ENCODE assay signal across 8 cellular contexts in the genomic region with DNA sequence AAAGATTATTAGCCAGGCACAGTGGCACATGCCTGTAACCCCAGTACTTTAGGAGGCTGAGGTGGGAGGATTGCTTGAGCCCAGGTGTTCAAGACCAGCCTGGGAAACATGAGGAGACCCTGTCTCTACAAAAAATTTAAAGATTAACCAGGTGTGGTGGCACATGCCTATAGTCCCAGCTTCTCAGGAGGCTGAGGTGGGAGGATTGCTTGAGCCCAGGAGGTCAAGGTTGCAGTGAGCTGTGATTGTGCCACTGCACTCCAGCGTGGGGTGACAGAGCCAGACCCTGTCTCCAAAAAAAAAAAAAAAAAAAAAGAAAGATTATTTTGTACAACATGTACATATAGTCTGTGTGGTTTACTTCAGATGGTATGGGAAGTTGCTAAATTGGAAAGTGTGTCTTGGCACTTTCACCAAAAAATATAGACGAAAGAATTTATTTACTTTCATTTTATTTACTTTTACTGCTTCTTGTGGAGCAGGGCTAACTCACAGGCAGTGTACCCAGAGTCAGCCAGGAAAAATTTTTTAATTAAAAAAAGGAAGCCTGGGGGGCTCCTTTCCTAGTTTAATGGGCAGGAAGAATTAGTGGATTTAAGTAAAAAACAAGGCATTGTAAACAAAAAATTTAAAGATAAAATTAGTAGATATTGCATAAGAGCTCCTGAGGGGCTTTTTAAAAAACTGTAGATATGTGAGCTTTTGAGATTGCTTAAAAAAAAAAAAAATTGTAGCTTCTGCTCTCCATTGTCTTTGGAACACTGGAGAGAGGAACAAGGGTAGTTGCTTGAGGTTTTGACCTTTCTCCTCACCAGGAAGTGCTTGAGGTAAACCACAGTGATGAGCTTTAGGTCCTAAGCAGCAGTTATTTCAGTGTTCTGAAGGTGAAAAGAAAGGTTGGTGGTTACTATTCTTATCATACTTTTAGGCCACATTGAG. TPM values are rescaled to one million over a fixed set of nuclear protein-coding genes. Genes with fewer than 3 reads are reported as not detected.
DNase-seq lines count a peak whose midpoint lies in the region; ATAC-seq and TF ChIP-seq lines count a peak whose summit lies in the region.

No MANE protein-coding gene starts in this region.

- CTCF ChIA-PET in activated naive CD4-positive, alpha-beta T cell treated with anti-CD3 and anti-CD28 coated beads for 36 hours (lab: Charles Lee), result no interaction called here

- peak; percentile 24 for DNase-seq in activated naive CD4-positive, alpha-beta T cell treated with anti-CD3 and anti-CD28 coated beads for 36 hours
- DNase-seq in activated naive CD4-positive, alpha-beta T cell treated with Interleukin-2 at 50 U/mL for 16 hours, result no peak
- DNase-seq in stimulated activated naive CD8-positive, alpha-beta T cell treated with anti-CD3 and anti-CD28 coated beads, Interleukin-15, Interleukin-2, amounts not matched to agents 100 U/mL and 50 U/mL, for 24 hours, result no peak
- DNase-seq in NK-92 (lab: John Stamatoyannopoulos, UW; ENCODE audit: unreplicated experiment), result no peak
- no peak for DNase-seq in kidney glomerular epithelial cell (lab: John Stamatoyannopoulos, UW)
- DNase-seq in BE2C, result no peak

- no peaks in the 10 kb centered on the region for H3K4me1 ChIP-seq in BE2C

- no peaks in the 10 kb centered on the region for H3K9me3 ChIP-seq in BE2C

- no peak for TF ChIP-seq CTCF in BE2C (IDR thresholded peaks at IDR 0.05; ENCODE audit: low read depth, low read length)

- ATAC-seq in HG03064 (IDR thresholded peaks at IDR 0.05; ENCODE audit: low read depth, unreplicated experiment), result peak; percentile 80
- ATAC-seq in stimulated activated naive CD8-positive, alpha-beta T cell treated with anti-CD3 and anti-CD28 coated beads, Interleukin-15, Interleukin-2, amounts not matched to agents 100 U/mL and 50 U/mL, for 24 hours, result peak; percentile 93

- peaks cover 37% of the 10 kb centered on the region for H3K4me1 Mint-ChIP-seq in activated naive CD4-positive, alpha-beta T cell treated with anti-CD3 and anti-CD28 coated beads for 36 hours (ENCODE audit: low read depth)
- H3K4me1 Mint-ChIP-seq in T-helper 1 cell treated with Interleukin-12 subunit alpha and Interleukin-12 subunit beta and Interleukin-4 antibody, amounts not matched to agents 30 μg/mL and 1 μg/mL, for 36 hours (ENCODE audit: low read depth), result peaks cover 14% of the 10 kb centered on the region

- intact Hi-C loops in activated naive CD4-positive, alpha-beta T cell treated with anti-CD3 and anti-CD28 coated beads for 36 hours (cut with micrococcal nuclease), result loop anchor here (5.0 kb wide), 1 partner anchor 54 kb away; the partner anchor contains the start of gene SAMD8

- H3K4me3 Mint-ChIP-seq in activated naive CD4-positive, alpha-beta T cell treated with anti-CD3 and anti-CD28 coated beads for 36 hours, result no peak overlapping the region
- peak overlapping the region; percentile 73 for H3K4me3 Mint-ChIP-seq in T-helper 1 cell treated with Interleukin-12 subunit alpha and Interleukin-12 subunit beta and Interleukin-4 antibody, amounts not matched to agents 30 μg/mL and 1 μg/mL, for 36 hours

- H3K36me3 Mint-ChIP-seq in activated naive CD4-positive, alpha-beta T cell treated with anti-CD3 and anti-CD28 coated beads for 36 hours (ENCODE audit: low read depth), result peaks cover 11% of the 10 kb centered on the region
- peaks cover 18% of the 10 kb centered on the region for H3K36me3 Mint-ChIP-seq in T-helper 1 cell treated with Interleukin-12 subunit alpha and Interleukin-12 subunit beta and Interleukin-4 antibody, amounts not matched to agents 30 μg/mL and 1 μg/mL, for 36 hours (ENCODE audit: low read depth)

- H3K9me3 Mint-ChIP-seq in activated naive CD4-positive, alpha-beta T cell treated with anti-CD3 and anti-CD28 coated beads for 36 hours, result no peaks in the 10 kb centered on the region
- H3K9me3 Mint-ChIP-seq in T-helper 1 cell treated with Interleukin-12 subunit alpha and Interleukin-12 subunit beta and Interleukin-4 antibody, amounts not matched to agents 30 μg/mL and 1 μg/mL, for 36 hours, result no peaks in the 10 kb centered on the region

- H3K4me3 ChIP-seq in BE2C (ENCODE audit: low read depth, low read length), result no peak overlapping the region

- H3K27me3 Mint-ChIP-seq in activated naive CD4-positive, alpha-beta T cell treated with anti-CD3 and anti-CD28 coated beads for 36 hours (ENCODE audit: low read depth), result no peaks in the 10 kb centered on the region
- H3K27me3 Mint-ChIP-seq in T-helper 1 cell treated with Interleukin-12 subunit alpha and Interleukin-12 subunit beta and Interleukin-4 antibody, amounts not matched to agents 30 μg/mL and 1 μg/mL, for 36 hours (ENCODE audit: low read depth), result no peaks in the 10 kb centered on the region

- H3K27ac Mint-ChIP-seq in activated naive CD4-positive, alpha-beta T cell treated with anti-CD3 and anti-CD28 coated beads for 36 hours, result peak overlapping the region; percentile 89
- H3K27ac Mint-ChIP-seq in T-helper 1 cell treated with Interleukin-12 subunit alpha and Interleukin-12 subunit beta and Interleukin-4 antibody, amounts not matched to agents 30 μg/mL and 1 μg/mL, for 36 hours, result peak overlapping the region; percentile 95

- no peaks in the 10 kb centered on the region for H3K36me3 ChIP-seq in BE2C

- no peaks in the 10 kb centered on the region for H3K27me3 ChIP-seq in BE2C

RNA-seq across cellular contexts. Expression of gene VDAC2, which starts 44.6 kb away (rescaled TPM):
- total RNA-seq in activated naive CD4-positive, alpha-beta T cell treated with anti-CD3 and anti-CD28 coated beads for 36 hours, result 100 to 1,000 TPM; 193 TPM
- 327 TPM for polyA plus RNA-seq in BE2C (2012; ENCODE audit: insufficient read depth, insufficient read length, low read depth)

RNA-seq across cellular contexts. Expression of gene SAMD8, which starts 54.5 kb away (rescaled TPM):
- 10 to 100 TPM; 15.3 to 16.9 TPM for total RNA-seq in activated naive CD4-positive, alpha-beta T cell treated with anti-CD3 and anti-CD28 coated beads for 36 hours
- 4.0 TPM for polyA plus RNA-seq in BE2C (2012; ENCODE audit: insufficient read depth, insufficient read length, low read depth)
